9 cellular contexts compared by ENCODE assay signal in the genomic region with DNA sequence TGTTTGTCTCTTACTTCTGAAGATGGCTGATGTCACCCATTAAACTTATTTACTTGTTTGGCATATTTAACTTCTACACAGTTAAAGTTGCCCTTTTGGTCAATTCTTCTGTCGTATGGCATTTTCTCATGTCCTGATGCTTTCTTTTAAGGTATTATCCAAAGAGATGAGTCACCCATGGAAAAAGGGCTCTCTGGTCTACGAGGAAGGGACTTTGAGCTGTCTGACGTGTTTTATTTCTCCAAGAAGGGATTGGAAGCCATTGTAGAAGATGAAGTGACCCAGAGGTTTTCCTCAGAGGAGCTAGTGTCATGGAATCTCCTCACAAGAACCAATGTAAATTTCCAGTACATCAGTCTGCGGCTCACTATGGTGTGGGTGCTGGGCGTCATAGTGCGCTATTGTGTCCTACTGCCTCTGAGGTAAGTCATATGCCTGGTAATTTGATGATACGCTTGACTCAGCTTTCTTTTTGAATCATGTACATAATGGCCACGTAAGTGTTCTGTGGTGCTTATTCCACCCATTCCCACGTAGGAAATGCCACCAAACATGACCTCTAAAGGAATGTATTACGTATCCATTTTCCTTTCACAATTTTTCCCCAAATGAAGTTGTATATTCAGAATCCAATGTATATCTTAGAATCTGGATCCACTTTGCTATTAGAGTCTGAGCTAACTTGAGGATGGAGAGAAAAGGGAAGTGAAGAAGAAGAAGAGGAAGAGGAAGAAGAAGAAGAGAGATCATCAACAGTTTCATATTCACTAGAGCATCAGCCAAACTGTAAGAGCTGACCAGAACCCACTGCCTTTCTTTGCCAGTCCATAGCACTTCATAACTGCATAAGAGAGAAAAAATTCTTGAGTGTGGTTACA. TPM values are rescaled to one million over a fixed set of nuclear protein-coding genes. Genes with fewer than 3 reads are reported as not detected.
DNase-seq lines count a peak whose midpoint lies in the region; ATAC-seq and TF ChIP-seq lines count a peak whose summit lies in the region.
"Had no signal": no experiment of that assay in that cellular context is flagged by ENCODE, and none has a peak within 500 bp of the region (broad histone marks: within the 10 kb centered on the region; RNA-seq: fewer than 3 reads in every experiment).

No MANE protein-coding gene starts in this region.

- TF ChIP-seq CTCF in RWPE2 (IDR thresholded peaks at IDR 0.05; ENCODE audit: poor library complexity, severe bottlenecking) (no peak), upper lobe of right lung (IDR thresholded peaks at IDR 0.05) (no peak), dorsolateral prefrontal cortex (IDR thresholded peaks at IDR 0.05 in 54 of 56, conservative IDR thresholded peaks at IDR 0.05 in 2 of 56; ENCODE audit: low read depth in 1 of 56, partially characterized antibody in 56 of 56) (no peak)

- peak; percentile 36 for ATAC-seq in stimulated activated naive CD8-positive, alpha-beta T cell treated with anti-CD3 and anti-CD28 coated beads, Interleukin-15, Interleukin-2, amounts not matched to agents 100 U/mL and 50 U/mL, for 24 hours
- ATAC-seq in stimulated activated naive CD8-positive, alpha-beta T cell treated with anti-CD3 and anti-CD28 coated beads, Interleukin-15, amount 100 ng/mL, for 72 hours: no peak
- peak; percentile 83 for ATAC-seq in HG03064 (IDR thresholded peaks at IDR 0.05; ENCODE audit: low read depth, unreplicated experiment)
- peak; percentile 25; the same call in 1 of the 3 replicates for ATAC-seq in RWPE2 (ENCODE audit: low read depth)
- peak; percentile 49 for ATAC-seq in upper lobe of right lung
- ATAC-seq: GM23338 had no signal

- no peak overlapping the region for H3K4me3 Mint-ChIP-seq in stimulated activated naive CD8-positive, alpha-beta T cell treated with anti-CD3 and anti-CD28 coated beads, Interleukin-15, amount 100 ng/mL, for 72 hours
- H3K4me3 Mint-ChIP-seq: GM23338 had no signal

- DNase-seq in stimulated activated naive CD8-positive, alpha-beta T cell treated with anti-CD3 and anti-CD28 coated beads, Interleukin-15, Interleukin-2, amounts not matched to agents 100 U/mL and 50 U/mL, for 24 hours: no peak
- DNase-seq in stimulated activated naive CD8-positive, alpha-beta T cell treated with anti-CD3 and anti-CD28 coated beads, Interleukin-15, amount 100 ng/mL, for 72 hours: no peak
- DNase-seq in RWPE2 (ENCODE audit: low spot score) (no peak), upper lobe of right lung (no peak), OCI-M1 (lab: John Stamatoyannopoulos, UW) (no peak), HuH-7 (ENCODE audit: low spot score) (no peak), dorsolateral prefrontal cortex (no peak)

- H3K36me3 ChIP-seq in RWPE2 (ENCODE audit: low read depth) (no peaks in the 10 kb centered on the region), upper lobe of right lung (no peaks in the 10 kb centered on the region)

- no peak overlapping the region for H3K27ac Mint-ChIP-seq in stimulated activated naive CD8-positive, alpha-beta T cell treated with anti-CD3 and anti-CD28 coated beads, Interleukin-15, amount 100 ng/mL, for 72 hours
- H3K27ac Mint-ChIP-seq: GM23338 had no signal

- intact Hi-C loops in upper lobe of right lung (cut with DNase I) (no loop called here), dorsolateral prefrontal cortex (cut with DNase I) (no loop called here)

- H3K9me3 Mint-ChIP-seq in stimulated activated naive CD8-positive, alpha-beta T cell treated with anti-CD3 and anti-CD28 coated beads, Interleukin-15, amount 100 ng/mL, for 72 hours: no peaks in the 10 kb centered on the region
- H3K9me3 Mint-ChIP-seq: GM23338 had no signal

- H3K4me3 ChIP-seq in RWPE2 (ENCODE audit: severe bottlenecking) (no peak overlapping the region), upper lobe of right lung (no peak overlapping the region), dorsolateral prefrontal cortex (no peak overlapping the region)
- H3K4me3 ChIP-seq: GM23338 had no signal

- H3K4me1 ChIP-seq in RWPE2 (ENCODE audit: insufficient read depth, poor library complexity, severe bottlenecking) (no peaks in the 10 kb centered on the region), upper lobe of right lung (peaks cover 10% of the 10 kb centered on the region)

- no peaks in the 10 kb centered on the region for H3K9me3 ChIP-seq in RWPE2 (ENCODE audit: severe bottlenecking)
- H3K9me3 ChIP-seq in upper lobe of right lung: no peaks in the 10 kb centered on the region

- H3K27me3 Mint-ChIP-seq in stimulated activated naive CD8-positive, alpha-beta T cell treated with anti-CD3 and anti-CD28 coated beads, Interleukin-15, amount 100 ng/mL, for 72 hours: no peaks in the 10 kb centered on the region

- no peak overlapping the region for H3K27ac ChIP-seq in RWPE2 (ENCODE audit: poor library complexity, severe bottlenecking)
- no peak overlapping the region for H3K27ac ChIP-seq in upper lobe of right lung
- no peak overlapping the region for H3K27ac ChIP-seq in dorsolateral prefrontal cortex

- H3K27me3 ChIP-seq in RWPE2 (ENCODE audit: insufficient read depth, poor library complexity, severe bottlenecking): no peaks in the 10 kb centered on the region
- H3K27me3 ChIP-seq in upper lobe of right lung: no peaks in the 10 kb centered on the region
- no peaks in the 10 kb centered on the region for H3K27me3 ChIP-seq in dorsolateral prefrontal cortex

- H3K4me1 Mint-ChIP-seq in stimulated activated naive CD8-positive, alpha-beta T cell treated with anti-CD3 and anti-CD28 coated beads, Interleukin-15, amount 100 ng/mL, for 72 hours: no peaks in the 10 kb centered on the region
- H3K4me1 Mint-ChIP-seq: GM23338 had no signal

RNA-seq across cellular contexts. Expression of a gene that starts 45.7 kb away (rescaled TPM):
- total RNA-seq in upper lobe of right lung: 8.3 TPM
- total RNA-seq in dorsolateral prefrontal cortex: 10 to 100 TPM in 1 of 120 experiments, 1 to 10 TPM in 119; 1.0 to 11.2 (median 4.2) TPM
